ENCODE assay signal across 1 cellular context in genomic region chr10:61752111-61753011, GRCh38.
TF ChIP-seq lines count a peak whose summit lies in the region.

No MANE protein-coding gene starts in this region.

TF ChIP-seq in K562, 482 proteins besides CTCF, POLR2A, EP300 and RAD21 (continued from another document and continues in another):
- TF ChIP-seq, protein P1, sequence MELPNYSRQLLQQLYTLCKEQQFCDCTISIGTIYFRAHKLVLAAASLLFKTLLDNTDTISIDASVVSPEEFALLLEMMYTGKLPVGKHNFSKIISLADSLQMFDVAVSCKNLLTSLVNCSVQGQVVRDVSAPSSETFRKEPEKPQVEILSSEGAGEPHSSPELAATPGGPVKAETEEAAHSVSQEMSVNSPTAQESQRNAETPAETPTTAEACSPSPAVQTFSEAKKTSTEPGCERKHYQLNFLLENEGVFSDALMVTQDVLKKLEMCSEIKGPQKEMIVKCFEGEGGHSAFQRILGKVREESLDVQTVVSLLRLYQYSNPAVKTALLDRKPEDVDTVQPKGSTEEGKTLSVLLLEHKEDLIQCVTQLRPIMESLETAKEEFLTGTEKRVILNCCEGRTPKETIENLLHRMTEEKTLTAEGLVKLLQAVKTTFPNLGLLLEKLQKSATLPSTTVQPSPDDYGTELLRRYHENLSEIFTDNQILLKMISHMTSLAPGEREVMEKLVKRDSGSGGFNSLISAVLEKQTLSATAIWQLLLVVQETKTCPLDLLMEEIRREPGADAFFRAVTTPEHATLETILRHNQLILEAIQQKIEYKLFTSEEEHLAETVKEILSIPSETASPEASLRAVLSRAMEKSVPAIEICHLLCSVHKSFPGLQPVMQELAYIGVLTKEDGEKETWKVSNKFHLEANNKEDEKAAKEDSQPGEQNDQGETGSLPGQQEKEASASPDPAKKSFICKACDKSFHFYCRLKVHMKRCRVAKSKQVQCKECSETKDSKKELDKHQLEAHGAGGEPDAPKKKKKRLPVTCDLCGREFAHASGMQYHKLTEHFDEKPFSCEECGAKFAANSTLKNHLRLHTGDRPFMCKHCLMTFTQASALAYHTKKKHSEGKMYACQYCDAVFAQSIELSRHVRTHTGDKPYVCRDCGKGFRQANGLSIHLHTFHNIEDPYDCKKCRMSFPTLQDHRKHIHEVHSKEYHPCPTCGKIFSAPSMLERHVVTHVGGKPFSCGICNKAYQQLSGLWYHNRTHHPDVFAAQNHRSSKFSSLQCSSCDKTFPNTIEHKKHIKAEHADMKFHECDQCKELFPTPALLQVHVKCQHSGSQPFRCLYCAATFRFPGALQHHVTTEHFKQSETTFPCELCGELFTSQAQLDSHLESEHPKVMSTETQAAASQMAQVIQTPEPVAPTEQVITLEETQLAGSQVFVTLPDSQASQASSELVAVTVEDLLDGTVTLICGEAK (IDR thresholded peaks at IDR 0.05), result 0 out of 2 replicates have a peak, but pooled peaks have one; percentile 29
- TF ChIP-seq, protein P1 (CRISPR knock-in tag; IDR thresholded peaks at IDR 0.05), result no peak
- TF ChIP-seq GTF2E2 (tag; IDR thresholded peaks at IDR 0.05) (no peak; the same call in 1 of the 2 replicates), FOSL1 (tag; conservative IDR thresholded peaks at IDR 0.05) (peak; percentile 54; the same call in 1 of the 2 replicates), HINFP (tag; conservative IDR thresholded peaks at IDR 0.05; ENCODE audit: low read depth) (no peak), CREB1 (IDR thresholded peaks at IDR 0.05) (no peak), CREB1 (CRISPR knock-in tag; IDR thresholded peaks at IDR 0.05) (no peak), FOXK1 (CRISPR knock-in tag; IDR thresholded peaks at IDR 0.05; ENCODE audit: borderline replicate concordance) (no peak), EHMT2 (IDR thresholded peaks at IDR 0.05) (no peak), RERE (CRISPR knock-in tag; IDR thresholded peaks at IDR 0.05; ENCODE audit: borderline replicate concordance) (no peak), ZNF280A (IDR thresholded peaks at IDR 0.05; ENCODE audit: low read depth, partially characterized antibody) (no peak), EP400 (IDR thresholded peaks at IDR 0.05) (peak; percentile 4; the same call in 1 of the 2 replicates), FOXJ2 (tag; IDR thresholded peaks at IDR 0.05) (peak; percentile 40; the same call in 1 of the 2 replicates), ETV1 (tag; conservative IDR thresholded peaks at IDR 0.05; ENCODE audit: low read depth) (peak; percentile 52), MLX (CRISPR knock-in tag; conservative IDR thresholded peaks at IDR 0.05) (no peak), MYNN (IDR thresholded peaks at IDR 0.05) (no peak), MYNN (CRISPR knock-in tag; IDR thresholded peaks at IDR 0.05) (no peak), NFYB (IDR thresholded peaks at IDR 0.05; ENCODE audit: extremely low read depth, insufficient read length) (no peak), ZNF146 (CRISPR knock-in tag; IDR thresholded peaks at IDR 0.05; ENCODE audit: unreplicated experiment) (no peak), SMAD2 (IDR thresholded peaks at IDR 0.05; ENCODE audit: low read depth, low read length) (no peak), NFIX (CRISPR knock-in tag; IDR thresholded peaks at IDR 0.05; ENCODE audit: low read depth) (no peak), MAFK (IDR thresholded peaks at IDR 0.05; ENCODE audit: low read length) (no peak), LEF1 (IDR thresholded peaks at IDR 0.05) (peak; percentile 79; the same call in 1 of the 2 replicates), U2AF1 (optimal IDR thresholded peaks at IDR 0.05; ENCODE audit: low read depth, low read length) (no peak), RFX1 (IDR thresholded peaks at IDR 0.05) (peak; percentile 56), ZNF124 (CRISPR knock-in tag; IDR thresholded peaks at IDR 0.05) (no peak), MAFG (tag; conservative IDR thresholded peaks at IDR 0.05) (peak; percentile 64), ZNF398 (CRISPR knock-in tag; IDR thresholded peaks at IDR 0.05) (no peak), ZNF707 (CRISPR knock-in tag; conservative IDR thresholded peaks at IDR 0.05) (no peak), POLR2H (tag; IDR thresholded peaks at IDR 0.05; ENCODE audit: low read depth) (peak; percentile 71)
- TF ChIP-seq, protein P2, sequence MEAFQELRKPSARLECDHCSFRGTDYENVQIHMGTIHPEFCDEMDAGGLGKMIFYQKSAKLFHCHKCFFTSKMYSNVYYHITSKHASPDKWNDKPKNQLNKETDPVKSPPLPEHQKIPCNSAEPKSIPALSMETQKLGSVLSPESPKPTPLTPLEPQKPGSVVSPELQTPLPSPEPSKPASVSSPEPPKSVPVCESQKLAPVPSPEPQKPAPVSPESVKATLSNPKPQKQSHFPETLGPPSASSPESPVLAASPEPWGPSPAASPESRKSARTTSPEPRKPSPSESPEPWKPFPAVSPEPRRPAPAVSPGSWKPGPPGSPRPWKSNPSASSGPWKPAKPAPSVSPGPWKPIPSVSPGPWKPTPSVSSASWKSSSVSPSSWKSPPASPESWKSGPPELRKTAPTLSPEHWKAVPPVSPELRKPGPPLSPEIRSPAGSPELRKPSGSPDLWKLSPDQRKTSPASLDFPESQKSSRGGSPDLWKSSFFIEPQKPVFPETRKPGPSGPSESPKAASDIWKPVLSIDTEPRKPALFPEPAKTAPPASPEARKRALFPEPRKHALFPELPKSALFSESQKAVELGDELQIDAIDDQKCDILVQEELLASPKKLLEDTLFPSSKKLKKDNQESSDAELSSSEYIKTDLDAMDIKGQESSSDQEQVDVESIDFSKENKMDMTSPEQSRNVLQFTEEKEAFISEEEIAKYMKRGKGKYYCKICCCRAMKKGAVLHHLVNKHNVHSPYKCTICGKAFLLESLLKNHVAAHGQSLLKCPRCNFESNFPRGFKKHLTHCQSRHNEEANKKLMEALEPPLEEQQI (IDR thresholded peaks at IDR 0.05), result no peak
- TF ChIP-seq, protein P3, sequence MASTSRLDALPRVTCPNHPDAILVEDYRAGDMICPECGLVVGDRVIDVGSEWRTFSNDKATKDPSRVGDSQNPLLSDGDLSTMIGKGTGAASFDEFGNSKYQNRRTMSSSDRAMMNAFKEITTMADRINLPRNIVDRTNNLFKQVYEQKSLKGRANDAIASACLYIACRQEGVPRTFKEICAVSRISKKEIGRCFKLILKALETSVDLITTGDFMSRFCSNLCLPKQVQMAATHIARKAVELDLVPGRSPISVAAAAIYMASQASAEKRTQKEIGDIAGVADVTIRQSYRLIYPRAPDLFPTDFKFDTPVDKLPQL (IDR thresholded peaks at IDR 0.05; ENCODE audit: extremely low read depth, insufficient read length), result no peak
- TF ChIP-seq, protein P4, sequence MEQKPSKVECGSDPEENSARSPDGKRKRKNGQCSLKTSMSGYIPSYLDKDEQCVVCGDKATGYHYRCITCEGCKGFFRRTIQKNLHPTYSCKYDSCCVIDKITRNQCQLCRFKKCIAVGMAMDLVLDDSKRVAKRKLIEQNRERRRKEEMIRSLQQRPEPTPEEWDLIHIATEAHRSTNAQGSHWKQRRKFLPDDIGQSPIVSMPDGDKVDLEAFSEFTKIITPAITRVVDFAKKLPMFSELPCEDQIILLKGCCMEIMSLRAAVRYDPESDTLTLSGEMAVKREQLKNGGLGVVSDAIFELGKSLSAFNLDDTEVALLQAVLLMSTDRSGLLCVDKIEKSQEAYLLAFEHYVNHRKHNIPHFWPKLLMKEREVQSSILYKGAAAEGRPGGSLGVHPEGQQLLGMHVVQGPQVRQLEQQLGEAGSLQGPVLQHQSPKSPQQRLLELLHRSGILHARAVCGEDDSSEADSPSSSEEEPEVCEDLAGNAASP (IDR thresholded peaks at IDR 0.05), result no peak
